In genomic region chr3:148809835-148810234, GRCh38 we compare ENCODE assay signal across 29 cellular contexts. TPM values are rescaled to one million over a fixed set of nuclear protein-coding genes. Genes with fewer than 3 reads are reported as not detected.
"Had no signal": no experiment of that assay in that cellular context is flagged by ENCODE, and none has a peak within 500 bp of the region (broad histone marks: within the 10 kb centered on the region; RNA-seq: fewer than 3 reads in every experiment).

No MANE protein-coding gene starts in this region.

- H3K4me3 ChIP-seq: stomach, suprapubic skin, testis, thoracic aorta, thyroid gland, tibial artery, tibial nerve, transverse colon, upper lobe of left lung, upper lobe of right lung, uterus, vagina had no signal

- H3K27ac ChIP-seq: stomach, suprapubic skin, testis, thoracic aorta, thyroid gland, tibial artery, tibial nerve, transverse colon, upper lobe of left lung, upper lobe of right lung, uterus, vagina had no signal

- H3K27me3 ChIP-seq: stomach, testis, thyroid gland, transverse colon, upper lobe of left lung, upper lobe of right lung, uterus, vagina had no signal

- H3K36me3 ChIP-seq: stomach, suprapubic skin, thoracic aorta, thyroid gland, tibial artery, tibial nerve, transverse colon, upper lobe of left lung, upper lobe of right lung, uterus, vagina had no signal

- H3K9me3 ChIP-seq: stomach, suprapubic skin, testis, thoracic aorta, thyroid gland, tibial artery, tibial nerve, transverse colon, upper lobe of left lung, upper lobe of right lung, uterus, vagina had no signal

- DNase-seq: stimulated activated CD4-positive, alpha-beta T cell treated with anti-CD3 and anti-CD28 coated beads, Interleukin-4, amount 100 ng/mL, for 1 hour; stimulated activated CD4-positive, alpha-beta T cell treated with anti-CD3 and anti-CD28 coated beads, Interleukin-4, amount 100 ng/mL, for 24 hours; stimulated activated CD4-positive, alpha-beta T cell treated with anti-CD3 and anti-CD28 coated beads, Interleukin-4, amount 100 ng/mL, for 4 hours; stimulated activated CD8-positive, alpha-beta memory T cell treated with anti-CD3 and anti-CD28 coated beads, Interleukin-4, amount 100 ng/mL, for 48 hours; stimulated activated naive B cell treated with anti-CD40 and anti-IgM and Interleukin-4, amounts not matched to agents 10 μg/mL and 1 μg/mL and 100 μg/mL, for 72 hours; stimulated activated naive CD4-positive, alpha-beta T cell; stimulated activated naive CD4-positive, alpha-beta T cell treated with Interleukin-2 at 50 U/mL for 16 hours; stimulated activated naive CD8-positive, alpha-beta T cell treated with anti-CD3 and anti-CD28 coated beads, Interleukin-15, amount 100 ng/mL, for 72 hours; stimulated activated naive CD8-positive, alpha-beta T cell treated with anti-CD3 and anti-CD28 coated beads, Interleukin-15, Interleukin-2, amounts not matched to agents 100 U/mL and 50 U/mL, for 24 hours; stomach; substantia nigra; testis; thyroid gland; tibial artery; transverse colon; trophoblast cell; upper lobe of left lung; upper lobe of right lung; uterus had no signal

- H3K4me1 ChIP-seq: stomach, suprapubic skin, testis, thyroid gland, tibial artery, tibial nerve, transverse colon, upper lobe of left lung, upper lobe of right lung, uterus, vagina had no signal

- ATAC-seq: stimulated activated effector memory CD8-positive, alpha-beta T cell treated with anti-CD3 and anti-CD28 coated beads, Interleukin-12 subunit alpha, Interleukin-12 subunit beta, amount 100 ng/mL, for 72 hours; stimulated activated memory B cell treated with anti-CD40 and anti-IgM and Interleukin-4, amounts not matched to agents 10 μg/mL and 1 μg/mL and 100 μg/mL, for 72 hours; stimulated activated naive B cell treated with anti-CD40 and anti-IgM and Interleukin-4, amounts not matched to agents 10 μg/mL and 1 μg/mL and 100 μg/mL, for 72 hours; stimulated activated naive CD8-positive, alpha-beta T cell treated with anti-CD3 and anti-CD28 coated beads, Interleukin-15, amount 100 ng/mL, for 72 hours; stimulated activated naive CD8-positive, alpha-beta T cell treated with anti-CD3 and anti-CD28 coated beads, Interleukin-15, Interleukin-2, amounts not matched to agents 100 U/mL and 50 U/mL, for 24 hours; upper lobe of right lung had no signal

- FAIRE-seq: urothelium cell line had no signal

RNA-seq across cellular contexts. Expression of gene CPB1, which starts 17.8 kb away (rescaled TPM):
- total RNA-seq: suprapubic skin, temporal lobe, ureter, urinary bladder, uterus had no signal

RNA-seq across cellular contexts. Expression of gene CPA3, which starts 55.3 kb away (rescaled TPM):
- total RNA-seq: temporal lobe had no signal
